In the genomic region with DNA sequence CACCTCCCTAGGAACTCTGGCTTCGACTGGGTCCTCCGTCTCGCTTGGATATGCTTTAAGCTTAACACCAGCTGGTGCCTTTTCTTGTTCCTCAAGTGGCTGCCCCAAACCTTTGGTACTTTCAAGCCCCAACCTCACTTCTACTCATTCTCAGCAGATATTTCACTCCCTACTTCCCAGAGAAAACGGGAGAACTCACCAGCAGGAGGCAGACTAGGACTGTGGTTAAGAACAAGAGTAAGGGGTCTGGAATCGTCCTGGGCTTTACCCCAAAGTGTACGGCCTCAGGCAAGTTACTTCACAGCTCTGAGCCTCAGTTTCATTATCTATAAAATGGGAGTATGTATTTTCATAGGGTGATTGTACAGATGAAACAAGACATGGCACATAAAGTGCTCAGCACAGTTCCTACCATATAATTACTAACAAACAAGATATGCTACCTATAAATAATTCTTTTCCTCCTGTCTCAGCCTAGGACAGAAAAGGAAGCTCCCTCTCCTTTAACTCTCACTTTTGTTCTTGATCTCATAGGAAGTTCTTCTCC, we compare ENCODE assay signal across 8 cellular contexts. TPM values are rescaled to one million over a fixed set of nuclear protein-coding genes. Genes with fewer than 3 reads are reported as not detected.
DNase-seq lines count a peak whose midpoint lies in the region; ATAC-seq and TF ChIP-seq lines count a peak whose summit lies in the region.

No MANE protein-coding gene starts in this region.

- H3K27ac Mint-ChIP-seq in MCF 10A (ENCODE audit: low read depth, unreplicated experiment), result no peak overlapping the region

- H3K4me1 Mint-ChIP-seq in MCF 10A (ENCODE audit: insufficient read depth, unreplicated experiment), result peaks cover 17% of the 10 kb centered on the region

- no peaks in the 10 kb centered on the region for H3K36me3 ChIP-seq in lower lobe of right lung
- H3K36me3 ChIP-seq in effector memory CD4-positive, alpha-beta T cell (ENCODE audit: control insufficient read depth, insufficient read depth, low read length), result no peaks in the 10 kb centered on the region

- no peaks in the 10 kb centered on the region for H3K27me3 ChIP-seq in lower lobe of right lung (ENCODE audit: low read depth)
- H3K27me3 ChIP-seq in effector memory CD4-positive, alpha-beta T cell (replicated peaks; ENCODE audit: control insufficient read depth, insufficient read depth, low read length, poor library complexity, severe bottlenecking), result no peaks in the 10 kb centered on the region

- ATAC-seq in lower lobe of right lung (peak in 1 of 2 donors; percentile 27), HG02763 (IDR thresholded peaks at IDR 0.05; ENCODE audit: unreplicated experiment) (no peak), GM19455 (IDR thresholded peaks at IDR 0.05; ENCODE audit: unreplicated experiment) (no peak)

- DNase-seq in EH (ENCODE audit: low read depth), result peak; percentile 56
- peak; percentile 43 for DNase-seq in M059J (ENCODE audit: low read depth)
- peak; percentile 43 for DNase-seq in MCF 10A (ENCODE audit: unreplicated experiment)
- DNase-seq in lower lobe of right lung, result no peak
- no peak for DNase-seq in effector memory CD4-positive, alpha-beta T cell
- no peak for DNase-seq in CD1c-positive myeloid dendritic cell (ENCODE audit: extremely low spot score)

- intact Hi-C loops in MCF 10A (cut with micrococcal nuclease), result loop anchor here (1.0 to 10.0 kb wide), 5 partner anchors 60 to 780 kb away; a partner anchor contains a TSS
- intact Hi-C loops in lower lobe of right lung (cut with DNase I), result no loop called here

- BruUV-seq in MCF 10A (replicated peaks; lab: Mats Ljungman, UMichigan), result no TSS peak

- H3K4me1 ChIP-seq in lower lobe of right lung, result no peaks in the 10 kb centered on the region
- H3K4me1 ChIP-seq in effector memory CD4-positive, alpha-beta T cell (ENCODE audit: control insufficient read depth, insufficient read depth, low read length, poor library complexity, severe bottlenecking), result no peaks in the 10 kb centered on the region

- peaks cover 6% of the 10 kb centered on the region for H3K9me3 ChIP-seq in lower lobe of right lung
- no peaks in the 10 kb centered on the region for H3K9me3 ChIP-seq in effector memory CD4-positive, alpha-beta T cell (ENCODE audit: control insufficient read depth, low read length)

- TF ChIP-seq CTCF in MCF 10A (IDR thresholded peaks at IDR 0.05; ENCODE audit: unreplicated experiment), result peak; percentile 36
- TF ChIP-seq CTCF in lower lobe of right lung (IDR thresholded peaks at IDR 0.05), result peak; percentile 38

- no peak overlapping the region for H3K27ac ChIP-seq in lower lobe of right lung
- H3K27ac ChIP-seq in effector memory CD4-positive, alpha-beta T cell (ENCODE audit: insufficient read depth, low read length, poor library complexity, severe bottlenecking), result no peak overlapping the region

- POLR2A ChIA-PET in MCF 10A (lab: Yijun Ruan, JAX), result interaction anchor here (0.7 to 1.2 kb wide), 3 partner anchors 13 to 547 kb away, joined by 3 read pairs; no protein-coding TSS in a partner anchor

- H3K27me3 Mint-ChIP-seq in MCF 10A (ENCODE audit: insufficient read depth, unreplicated experiment), result peaks cover 10% of the 10 kb centered on the region

- H3K4me3 ChIP-seq in lower lobe of right lung, result no peak overlapping the region
- no peak overlapping the region for H3K4me3 ChIP-seq in effector memory CD4-positive, alpha-beta T cell (ENCODE audit: insufficient read depth, low read depth, low read length, poor library complexity, severe bottlenecking)

- CTCF ChIA-PET in MCF 10A (lab: Yijun Ruan, JAX), result interaction anchor here (0.6 to 6.2 kb wide), 41 partner anchors 9 to 1624 kb away, joined by 3 to 78 read pairs (median 3); no protein-coding TSS in a partner anchor

- peaks cover 12% of the 10 kb centered on the region for H3K9me3 Mint-ChIP-seq in MCF 10A (ENCODE audit: unreplicated experiment)

- H3K36me3 Mint-ChIP-seq in MCF 10A (ENCODE audit: insufficient read depth, unreplicated experiment), result no peaks in the 10 kb centered on the region

- H3K4me3 Mint-ChIP-seq in MCF 10A (ENCODE audit: unreplicated experiment), result no peak overlapping the region

RNA-seq across cellular contexts. Expression of a gene that starts 37.8 kb away (rescaled TPM):
- not detected in 2 replicates for total RNA-seq in M059J (2014; rRNA removed; shearing (Covaris generic))
- total RNA-seq in MCF 10A (2022) (0.51 TPM in 1 of 2 replicates, not detected in the other), lower lobe of right lung (5.6 TPM)

Comparison
In these comparisons a context has a peak if more than half of its experiments do, and no peak if none do; other contexts are left out.
1. DNase-seq: peak in EH (single experiment), M059J (single experiment) and MCF 10A (single experiment); none in lower lobe of right lung (single experiment), effector memory CD4-positive, alpha-beta T cell (0 of 3) and CD1c-positive myeloid dendritic cell (single experiment).